In genomic region chr14:84750763-84751554, GRCh38 we compare ENCODE assay signal across 16 cellular contexts.
DNase-seq lines count a peak whose midpoint lies in the region; ATAC-seq, FAIRE-seq and TF ChIP-seq lines count a peak whose summit lies in the region.
"Had no signal": no experiment of that assay in that cellular context is flagged by ENCODE, and none has a peak within 500 bp of the region (broad histone marks: within the 10 kb centered on the region; RNA-seq: fewer than 3 reads in every experiment).

No MANE protein-coding gene starts in this region.

- CTCF ChIA-PET in A549 (lab: Yijun Ruan, JAX) = no interaction called here
- CTCF ChIA-PET in endothelial cell of umbilical vein (lab: Charles Lee) = interaction anchor here (0.8 to 1.7 kb wide), 4 partner anchors 11 to 22 kb away, joined by 3 to 6 read pairs (median 4); no protein-coding TSS in a partner anchor

- TF ChIP-seq CTCF in A549 (IDR thresholded peaks at IDR 0.05) (no peak), endothelial cell of umbilical vein (IDR thresholded peaks at IDR 0.05; ENCODE audit: extremely low read depth in 1 of 2, insufficient read depth in 1 of 2, low read depth in 1 of 2, low read length in 2 of 2) (no peak), lung (IDR thresholded peaks at IDR 0.05; ENCODE audit: control extremely low read depth, extremely low read depth) (no peak)

- 4% methylated on average over 10 of the region's 10 CpGs for WGBS in A549 (ENCODE audit: missing lambda C conversion rate)
- WGBS in lung, 2 donors = 49 to 73% methylated on average over 10 of the region's 10 CpGs

- H3K4me1 ChIP-seq in A549 (no peaks in the 10 kb centered on the region), endothelial cell of umbilical vein (ENCODE audit: control insufficient read depth, extremely low read depth, insufficient read depth, low read length) (peaks cover 13% of the 10 kb centered on the region), lung (ENCODE audit: control insufficient read depth in 2 of 2, insufficient read depth in 2 of 2, low read length in 2 of 2) (no peaks in the 10 kb centered on the region)
- H3K4me1 ChIP-seq: Peyer's patch, uterus had no signal

- TF ChIP-seq POLR2A in A549 (IDR thresholded peaks at IDR 0.05; ENCODE audit: low read length) = no peak
- TF ChIP-seq POLR2A in endothelial cell of umbilical vein (IDR thresholded peaks at IDR 0.05; ENCODE audit: low read depth, low read length) = no peak

- no peak overlapping the region for H3K4me2 ChIP-seq in A549
- peak overlapping the region; percentile 48 for H3K4me2 ChIP-seq in endothelial cell of umbilical vein (ENCODE audit: insufficient read depth, low read length)

- DNase-seq in A549 (ENCODE audit: low read depth in 1 of 2, low spot score in 1 of 2) (no peak), NCI-H460 (ENCODE audit: extremely low read depth, low read depth) (peak; percentile 96), endothelial cell of umbilical vein (ENCODE audit: low read depth, low spot score) (peak; percentile 38), lung (ENCODE audit: low spot score) (no peak), GM19240 (ENCODE audit: insufficient read length, low spot score) (no peak), NCI-H345 (lab: John Stamatoyannopoulos, UW) (no peak)
- DNase-seq: activated CD8-positive, alpha-beta T cell treated with anti-CD3 and anti-CD28 coated beads for 36 hours; activated naive CD4-positive, alpha-beta T cell treated with Interleukin-2 at 50 U/mL for 16 hours; DMS 273 treated with DMSO at 0.1 percent for 48 hours; left colon; NCI-H1092 treated with DMSO at 0.1 percent for 48 hours; NCI-H226; Peyer's patch; uterus had no signal

- no TSS peak for BruUV-seq in endothelial cell of umbilical vein (replicated peaks; lab: Mats Ljungman, UMichigan)

- no peak overlapping the region for H3K9ac ChIP-seq in endothelial cell of umbilical vein (replicated peaks; ENCODE audit: extremely low read depth, insufficient read depth, low read length)

- no peaks in the 10 kb centered on the region for H3K79me2 ChIP-seq in endothelial cell of umbilical vein (ENCODE audit: control insufficient read depth, insufficient read depth, low read length)

- intact Hi-C loops in endothelial cell of umbilical vein (cut with micrococcal nuclease) = no loop called here

- peak overlapping the region; percentile 77 for H2AFZ ChIP-seq in endothelial cell of umbilical vein (ENCODE audit: low read depth, low read length)

- no peak for TF ChIP-seq RAD21 in A549 (conservative IDR thresholded peaks at IDR 0.05 in 1 of 2, IDR thresholded peaks at IDR 0.05 in 1 of 2)

- H3K4me3 ChIP-seq in A549 (no peak overlapping the region), endothelial cell of umbilical vein (replicated peaks in 1 of 3; ENCODE audit: insufficient read depth in 1 of 3, low read depth in 1 of 3, low read length in 3 of 3) (no peak overlapping the region), lung (no peak overlapping the region)
- H3K4me3 ChIP-seq: Peyer's patch, uterus had no signal

- H4K20me1 ChIP-seq in endothelial cell of umbilical vein (replicated peaks; ENCODE audit: control insufficient read depth, extremely low read depth, insufficient read depth, low read length) = no peaks in the 10 kb centered on the region

- H3K9me1 ChIP-seq in endothelial cell of umbilical vein (replicated peaks; ENCODE audit: control insufficient read depth, extremely low read depth, insufficient read depth, low read length) = no peaks in the 10 kb centered on the region

- no peaks in the 10 kb centered on the region for H3K9me3 ChIP-seq in A549
- H3K9me3 ChIP-seq in endothelial cell of umbilical vein (replicated peaks; ENCODE audit: control insufficient read depth, insufficient read depth, low read length) = no peaks in the 10 kb centered on the region
- H3K9me3 ChIP-seq in lung (ENCODE audit: control insufficient read depth in 2 of 2, insufficient read depth in 1 of 2, low read length in 1 of 2) = no peaks in the 10 kb centered on the region
- H3K9me3 ChIP-seq: Peyer's patch, uterus had no signal

- FAIRE-seq in A549 (lab: Jason Lieb, UNC) (no peak), endothelial cell of umbilical vein (lab: Jason Lieb, UNC) (no peak)

- ATAC-seq in A549 (no peak), lung (ENCODE audit: insufficient read depth, low FRiP score) (peak; percentile 66), GM19351 (IDR thresholded peaks at IDR 0.05; ENCODE audit: unreplicated experiment) (no peak), GM18511 (IDR thresholded peaks at IDR 0.05; ENCODE audit: unreplicated experiment) (no peak)
- ATAC-seq: activated CD8-positive, alpha-beta T cell treated with anti-CD3 and anti-CD28 coated beads for 36 hours; left colon had no signal

- POLR2A ChIA-PET in A549 (lab: Yijun Ruan, JAX) = interaction anchor here (0.5 kb wide), 1 partner anchor 151 kb away, joined by 4 read pairs; no protein-coding TSS in a partner anchor
- POLR2A ChIA-PET in endothelial cell of umbilical vein (lab: Charles Lee) = no interaction called here

- dilution Hi-C loops in endothelial cell of umbilical vein (cut with MboI; ENCODE audit: extremely low pct_ligation_motif_present, low sequenced_read_pairs) = no loop called here

- TF ChIP-seq EP300 in A549 (IDR thresholded peaks at IDR 0.05) = no peak

- H3K27ac ChIP-seq in A549 (no peak overlapping the region), endothelial cell of umbilical vein (ENCODE audit: insufficient read depth, low read depth, low read length) (no peak overlapping the region), lung (ENCODE audit: low read depth in 1 of 2, low read length in 1 of 2) (no peak overlapping the region)
- H3K27ac ChIP-seq: Peyer's patch, uterus had no signal

- no peaks in the 10 kb centered on the region for H3K27me3 ChIP-seq in endothelial cell of umbilical vein (ENCODE audit: control insufficient read depth in 2 of 2, insufficient read depth in 2 of 2, low read length in 2 of 2)
- H3K27me3 ChIP-seq in lung (ENCODE audit: control insufficient read depth, insufficient read depth) = no peaks in the 10 kb centered on the region
- H3K27me3 ChIP-seq: Peyer's patch, uterus had no signal

- H3K36me3 ChIP-seq in endothelial cell of umbilical vein (ENCODE audit: control insufficient read depth in 2 of 2, extremely low read depth in 1 of 2, insufficient read depth in 2 of 2, low read length in 2 of 2) (no peaks in the 10 kb centered on the region), lung (ENCODE audit: control insufficient read depth in 2 of 2, insufficient read depth in 2 of 2, low read length in 2 of 2) (no peaks in the 10 kb centered on the region)
- H3K36me3 ChIP-seq: Peyer's patch, uterus had no signal

TF ChIP-seq in A549, 52 proteins besides CTCF, POLR2A, EP300 and RAD21:
- TF ChIP-seq NPAS2 (CRISPR knock-in tag; IDR thresholded peaks at IDR 0.05; ENCODE audit: borderline replicate concordance) = no peak
- TF ChIP-seq BHLHE40 (IDR thresholded peaks at IDR 0.05; ENCODE audit: low read depth, low read length) = no peak
- TF ChIP-seq MAFK (IDR thresholded peaks at IDR 0.05; ENCODE audit: partially characterized antibody) = peak; percentile 80

TF ChIP-seq in endothelial cell of umbilical vein, 7 proteins besides CTCF, POLR2A, EP300 and RAD21:
- TF ChIP-seq JUN (IDR thresholded peaks at IDR 0.05; ENCODE audit: borderline replicate concordance, insufficient read depth, insufficient read length, low read depth) (no peak), EZH2 (IDR thresholded peaks at IDR 0.05; ENCODE audit: borderline replicate concordance, low read depth, low read length, severe bottlenecking) (no peak), POLR2AphosphoS5 (IDR thresholded peaks at IDR 0.05; ENCODE audit: insufficient read depth, low read depth, low read length) (no peak), MYC (IDR thresholded peaks at IDR 0.05; ENCODE audit: low read depth, low read length) (no peak)

Comparison
In these comparisons a context has a peak if more than half of its experiments do, and no peak if none do; other contexts are left out.
1. DNase-seq: peak in NCI-H460 (single experiment) and endothelial cell of umbilical vein (single experiment); none in A549 (0 of 2), lung (single experiment), GM19240 (single experiment) and NCI-H345 (single experiment).